ENCODE assay signal across 18 cellular contexts in the genomic region with DNA sequence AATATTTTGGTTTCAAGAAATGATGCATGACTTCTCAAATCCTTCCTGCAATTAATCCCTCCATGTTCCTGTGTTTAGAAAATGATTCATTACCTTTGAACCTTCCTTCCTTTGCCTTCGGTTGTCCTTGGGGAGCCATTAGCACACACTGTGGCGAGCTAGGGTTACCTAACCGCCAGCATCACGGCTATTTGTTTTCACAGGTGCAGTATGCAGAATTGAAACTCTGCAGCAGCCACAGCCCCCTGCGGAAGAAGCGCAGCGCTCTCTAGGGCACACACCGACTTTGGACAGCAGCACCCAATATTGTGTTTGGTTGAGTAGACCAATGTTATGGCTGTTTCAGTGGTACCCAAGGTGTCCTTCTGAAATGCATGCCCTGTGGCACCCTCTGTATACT.
DNase-seq lines count a peak whose midpoint lies in the region; ATAC-seq and TF ChIP-seq lines count a peak whose summit lies in the region.
"Had no signal": no experiment of that assay in that cellular context is flagged by ENCODE, and none has a peak within 500 bp of the region (broad histone marks: within the 10 kb centered on the region; RNA-seq: fewer than 3 reads in every experiment).

No MANE protein-coding gene starts in this region.

- DNase-seq in NCI-H146 (lab: John Stamatoyannopoulos, UW) = peak; percentile 10
- DNase-seq in NCI-H146 treated with DMSO at 0.1 percent for 48 hours (lab: John Stamatoyannopoulos, UW; ENCODE audit: unreplicated experiment) = no peak
- DNase-seq in NCI-H1436 (lab: John Stamatoyannopoulos, UW) = peak; percentile 81
- DNase-seq in stimulated activated naive B cell treated with anti-CD40 and anti-IgM and Interleukin-4, amounts not matched to agents 10 μg/mL and 1 μg/mL and 100 μg/mL, for 72 hours = no peak
- no peak for DNase-seq in NCI-H226
- DNase-seq: cerebellar nuclear complex; EL; foreskin keratinocyte; naive thymus-derived CD4-positive, alpha-beta T cell; NCI-H524 had no signal

- H3K79me2 ChIP-seq in OCI-LY3 (ENCODE audit: low read length) = no peaks in the 10 kb centered on the region

- ATAC-seq in stimulated activated naive B cell treated with anti-CD40 and anti-IgM and Interleukin-4, amounts not matched to agents 10 μg/mL and 1 μg/mL and 100 μg/mL, for 72 hours (replicated peaks) = peak; percentile 39 to 42
- no peak for ATAC-seq in HG03378 (IDR thresholded peaks at IDR 0.05; ENCODE audit: unreplicated experiment)
- ATAC-seq in GM19397 (IDR thresholded peaks at IDR 0.05; ENCODE audit: unreplicated experiment) = no peak
- ATAC-seq: foreskin keratinocyte; naive thymus-derived CD4-positive, alpha-beta T cell had no signal

- H4K20me1 ChIP-seq in OCI-LY3 (ENCODE audit: insufficient read depth, low read length) = 0 out of 2 replicates have a peak, but pooled peaks cover 4% of the 10 kb centered on the region

- peaks cover 8% of the 10 kb centered on the region for H3K4me1 ChIP-seq in OCI-LY3 (ENCODE audit: low read length)
- H3K4me1 ChIP-seq: foreskin keratinocyte, prostate gland, SJSA1 had no signal

- no peak overlapping the region for H3K27ac Mint-ChIP-seq in stimulated activated naive B cell treated with anti-CD40 and anti-IgM and Interleukin-4, amounts not matched to agents 10 μg/mL and 1 μg/mL and 100 μg/mL, for 72 hours
- H3K27ac Mint-ChIP-seq: activated T-helper 1 cell treated with anti-CD3 and anti-CD28 coated beads, Interleukin-12 subunit alpha, Interleukin-12 subunit beta, Interleukin-2, Interleukin-4 antibody, amounts not matched to agents 30 ng/mL and 10 ng/mL and 1 ng/mL, durations not matched to agents 14 hours and 24 hours and 36 hours; naive thymus-derived CD4-positive, alpha-beta T cell had no signal

- H3K9me3 ChIP-seq in OCI-LY3 (ENCODE audit: insufficient read depth, low read length) = no peaks in the 10 kb centered on the region
- H3K9me3 ChIP-seq: prostate gland, SJSA1 had no signal

- H3K9me3 Mint-ChIP-seq in stimulated activated naive B cell treated with anti-CD40 and anti-IgM and Interleukin-4, amounts not matched to agents 10 μg/mL and 1 μg/mL and 100 μg/mL, for 72 hours = peaks cover 6 to 14% of the 10 kb centered on the region in 2 donors

- no peaks in the 10 kb centered on the region for H3K27me3 Mint-ChIP-seq in stimulated activated naive B cell treated with anti-CD40 and anti-IgM and Interleukin-4, amounts not matched to agents 10 μg/mL and 1 μg/mL and 100 μg/mL, for 72 hours
- H3K27me3 Mint-ChIP-seq: naive thymus-derived CD4-positive, alpha-beta T cell had no signal

- H3K36me3 ChIP-seq in OCI-LY3 (replicated peaks; ENCODE audit: low read depth, low read length) = no peaks in the 10 kb centered on the region
- H3K36me3 ChIP-seq: prostate gland, SJSA1 had no signal

- H3K27me3 ChIP-seq in OCI-LY3 (ENCODE audit: low read depth, low read length) = peaks cover 12% of the 10 kb centered on the region; the same call in 1 of the 2 replicates
- H3K27me3 ChIP-seq: foreskin keratinocyte, SJSA1 had no signal

- H3K4me1 Mint-ChIP-seq in stimulated activated naive B cell treated with anti-CD40 and anti-IgM and Interleukin-4, amounts not matched to agents 10 μg/mL and 1 μg/mL and 100 μg/mL, for 72 hours = no peaks in the 10 kb centered on the region
- H3K4me1 Mint-ChIP-seq: naive thymus-derived CD4-positive, alpha-beta T cell had no signal

- no peak overlapping the region for H3K4me3 ChIP-seq in OCI-LY3 (ENCODE audit: low read length)
- H3K4me3 ChIP-seq: prostate gland, SJSA1 had no signal

- H3K36me3 Mint-ChIP-seq in stimulated activated naive B cell treated with anti-CD40 and anti-IgM and Interleukin-4, amounts not matched to agents 10 μg/mL and 1 μg/mL and 100 μg/mL, for 72 hours = peaks cover 57 to 73% of the 10 kb centered on the region in 2 donors

- H3K27ac ChIP-seq in OCI-LY3 (ENCODE audit: low read length) = no peak overlapping the region
- H3K27ac ChIP-seq: 22Rv1, C4-2B, foreskin keratinocyte, prostate gland, SJSA1 had no signal

- no peak overlapping the region for H3K4me3 Mint-ChIP-seq in stimulated activated naive B cell treated with anti-CD40 and anti-IgM and Interleukin-4, amounts not matched to agents 10 μg/mL and 1 μg/mL and 100 μg/mL, for 72 hours
- H3K4me3 Mint-ChIP-seq: activated T-helper 1 cell treated with anti-CD3 and anti-CD28 coated beads, Interleukin-12 subunit alpha, Interleukin-12 subunit beta, Interleukin-2, Interleukin-4 antibody, amounts not matched to agents 30 ng/mL and 10 ng/mL and 1 ng/mL, durations not matched to agents 14 hours and 24 hours and 36 hours; naive thymus-derived CD4-positive, alpha-beta T cell had no signal

- TF ChIP-seq CTCF in OCI-LY3 (IDR thresholded peaks at IDR 0.05; ENCODE audit: low read depth, low read length) = peak; percentile 28

- peak overlapping the region; percentile 23; the same call in 1 of the 2 replicates for H3K4me2 ChIP-seq in OCI-LY3 (ENCODE audit: low read length)

- H2AFZ ChIP-seq in OCI-LY3 (ENCODE audit: low read depth, low read length) = no peak overlapping the region

- no peak overlapping the region for H3K9ac ChIP-seq in OCI-LY3 (ENCODE audit: low read length)

Comparison
In these comparisons a context has a peak if more than half of its experiments do, and no peak if none do; other contexts are left out.
1. DNase-seq: peak in NCI-H146 (single experiment) and NCI-H1436 (single experiment); none in NCI-H146 treated with DMSO at 0.1 percent for 48 hours (single experiment), stimulated activated naive B cell treated with anti-CD40 and anti-IgM and Interleukin-4, amounts not matched to agents 10 μg/mL and 1 μg/mL and 100 μg/mL, for 72 hours (single experiment) and NCI-H226 (single experiment).
2. ATAC-seq: peak in stimulated activated naive B cell treated with anti-CD40 and anti-IgM and Interleukin-4, amounts not matched to agents 10 μg/mL and 1 μg/mL and 100 μg/mL, for 72 hours (2 of 2); none in HG03378 (single experiment) and GM19397 (single experiment).